Comparison of ENCODE assay signal across 11 cellular contexts in the genomic region with DNA sequence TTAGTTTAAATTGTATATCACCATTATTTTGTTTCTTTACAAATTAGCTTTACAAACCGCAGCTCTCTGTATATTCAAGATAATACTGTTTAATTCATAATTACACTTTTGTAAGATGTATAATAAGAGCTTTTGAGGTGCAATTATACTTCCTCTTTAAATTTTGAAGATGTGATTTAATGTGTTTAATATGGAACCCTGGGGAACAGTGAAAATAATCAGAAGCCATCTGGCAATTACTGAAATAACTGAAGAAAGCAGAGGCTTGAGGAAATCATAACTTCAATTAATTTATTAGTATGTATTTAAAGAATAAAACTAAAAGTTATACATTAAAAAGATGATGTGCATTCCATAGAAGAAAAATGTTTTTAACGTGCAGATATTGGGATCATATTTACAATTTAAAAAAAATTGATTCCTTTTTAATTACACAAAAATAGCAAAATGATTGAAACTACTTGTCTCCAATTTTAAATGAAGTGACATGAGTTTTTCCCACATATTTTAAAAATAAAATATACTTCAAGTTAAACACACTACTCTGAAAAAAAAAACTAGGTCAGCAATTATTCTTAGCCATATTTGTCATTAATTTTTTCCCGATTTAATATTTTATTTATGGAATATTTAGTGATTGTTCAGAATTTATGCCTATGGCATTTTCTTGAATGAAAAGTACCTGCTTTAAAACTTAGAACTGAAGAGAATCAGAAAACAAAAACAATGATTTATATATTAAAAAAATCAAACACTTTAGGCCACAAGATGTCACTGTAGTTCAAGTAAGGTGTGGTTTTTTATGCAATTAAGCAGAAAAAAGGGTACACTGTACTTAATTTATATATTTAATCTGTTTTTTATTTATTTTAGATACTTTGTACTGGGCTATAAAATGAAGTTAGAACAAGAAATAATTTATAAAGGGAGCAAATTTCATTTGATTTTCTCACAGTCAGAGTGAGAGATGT.
A peak's percentile ranks its signal among the peaks of the same experiment; 100 is the strongest.
DNase-seq lines count a peak whose midpoint lies in the region; ATAC-seq and TF ChIP-seq lines count a peak whose summit lies in the region.
"Had no signal": no experiment of that assay in that cellular context is flagged by ENCODE, and none has a peak within 500 bp of the region (broad histone marks: within the 10 kb centered on the region; RNA-seq: fewer than 3 reads in every experiment).

No MANE protein-coding gene starts in this region.

- no peak overlapping the region for H3K4me3 Mint-ChIP-seq in activated T-cell treated with anti-CD3 and anti-CD28 coated beads, Interleukin-2, amount 50 U/mL, for 4 hours
- H3K4me3 Mint-ChIP-seq in activated CD8-positive, alpha-beta T cell treated with anti-CD3 and anti-CD28 coated beads, Interleukin-2, amount 10 ng/mL, durations not matched to agents 7 days and 5 days: no peak overlapping the region
- H3K4me3 Mint-ChIP-seq: activated naive CD4-positive, alpha-beta T cell treated with anti-CD3 and anti-CD28 coated beads, Interleukin-2, amount 50 U/mL, for 24 hours had no signal

- no peak for TF ChIP-seq POLR2A in NB4 (IDR thresholded peaks at IDR 0.05; ENCODE audit: extremely low read depth, insufficient read length)

- 53% methylated on average over 3 of the region's 3 CpGs for WGBS in mammary epithelial cell (ENCODE audit: low coverage, missing lambda C conversion rate)

- H3K4me1 Mint-ChIP-seq in activated T-cell treated with anti-CD3 and anti-CD28 coated beads, Interleukin-2, amount 50 U/mL, for 4 hours (ENCODE audit: low read depth): no peaks in the 10 kb centered on the region
- H3K4me1 Mint-ChIP-seq in activated CD8-positive, alpha-beta T cell treated with anti-CD3 and anti-CD28 coated beads, Interleukin-2, amount 10 ng/mL, durations not matched to agents 7 days and 5 days (ENCODE audit: low read depth): no peaks in the 10 kb centered on the region
- H3K4me1 Mint-ChIP-seq: activated naive CD4-positive, alpha-beta T cell treated with anti-CD3 and anti-CD28 coated beads, Interleukin-2, amount 50 U/mL, for 24 hours had no signal

- H3K27me3 ChIP-seq in mammary epithelial cell (ENCODE audit: insufficient read depth, low read length): no peaks in the 10 kb centered on the region
- no peaks in the 10 kb centered on the region for H3K27me3 ChIP-seq in lower lobe of right lung (ENCODE audit: low read depth)
- H3K27me3 ChIP-seq: heart left ventricle had no signal

- in situ Hi-C loops in mammary epithelial cell (cut with MboI; ENCODE audit: low sequenced_read_pairs in 2 of 2): no loop called here

- CTCF ChIA-PET in mammary epithelial cell (lab: Charles Lee; ENCODE audit: low non-redundant PET): no interaction called here
- CTCF ChIA-PET in activated CD8-positive, alpha-beta T cell treated with anti-CD3 and anti-CD28 coated beads, Interleukin-2, amount 10 ng/mL, durations not matched to agents 7 days and 5 days (lab: Charles Lee): no interaction called here

- no peaks in the 10 kb centered on the region for H3K27me3 Mint-ChIP-seq in activated T-cell treated with anti-CD3 and anti-CD28 coated beads, Interleukin-2, amount 50 U/mL, for 4 hours (ENCODE audit: low read depth)
- no peaks in the 10 kb centered on the region for H3K27me3 Mint-ChIP-seq in activated CD8-positive, alpha-beta T cell treated with anti-CD3 and anti-CD28 coated beads, Interleukin-2, amount 10 ng/mL, durations not matched to agents 7 days and 5 days (ENCODE audit: low read depth)
- H3K27me3 Mint-ChIP-seq: activated naive CD4-positive, alpha-beta T cell treated with anti-CD3 and anti-CD28 coated beads, Interleukin-2, amount 50 U/mL, for 24 hours had no signal

- dilution Hi-C loops in mammary epithelial cell (cut with HindIII; ENCODE audit: low sequenced_read_pairs): no loop called here

- H3K9me3 ChIP-seq in mammary epithelial cell (replicated peaks; ENCODE audit: insufficient read depth, low read length) (no peaks in the 10 kb centered on the region), lower lobe of right lung (no peaks in the 10 kb centered on the region)
- H3K9me3 ChIP-seq: heart left ventricle, psoas muscle had no signal

- no peak overlapping the region for H3K27ac ChIP-seq in mammary epithelial cell (ENCODE audit: insufficient read depth, low read depth, low read length)
- no peak overlapping the region for H3K27ac ChIP-seq in lower lobe of right lung
- H3K27ac ChIP-seq: heart left ventricle, psoas muscle had no signal

- no peak overlapping the region for H3K9ac ChIP-seq in mammary epithelial cell (ENCODE audit: insufficient read depth, low read length)

- H3K4me1 ChIP-seq in mammary epithelial cell (ENCODE audit: insufficient read depth, low read length) (no peaks in the 10 kb centered on the region), lower lobe of right lung (no peaks in the 10 kb centered on the region)
- H3K4me1 ChIP-seq: heart left ventricle, psoas muscle had no signal

- TF ChIP-seq CTCF in GM12865 (IDR thresholded peaks at IDR 0.05; ENCODE audit: insufficient read depth, low read depth, low read length, missing control alignments) (no peak), NB4 (IDR thresholded peaks at IDR 0.05; ENCODE audit: low read depth, low read length) (no peak), mammary epithelial cell (conservative IDR thresholded peaks at IDR 0.05 in 1 of 2, IDR thresholded peaks at IDR 0.05 in 1 of 2; ENCODE audit: extremely low read depth in 1 of 2, insufficient read depth in 1 of 2, low read depth in 1 of 2, low read length in 2 of 2) (peak; percentile 25 to 44), lower lobe of right lung (IDR thresholded peaks at IDR 0.05) (no peak)

- H3K4me3 ChIP-seq in GM12865 (ENCODE audit: low read depth, low read length): no peak overlapping the region
- no peak overlapping the region for H3K4me3 ChIP-seq in NB4 (ENCODE audit: low read depth, low read length)
- H3K4me3 ChIP-seq in mammary epithelial cell (replicated peaks in 1 of 3; ENCODE audit: insufficient read depth in 1 of 3, low read depth in 2 of 3, low read length in 3 of 3): no peak overlapping the region
- H3K4me3 ChIP-seq in lower lobe of right lung: no peak overlapping the region
- H3K4me3 ChIP-seq: heart left ventricle, psoas muscle had no signal

- DNase-seq in GM12865 (ENCODE audit: low read depth): peak; percentile 8
- DNase-seq in NB4 (ENCODE audit: low read depth): peak; percentile 14
- peak; percentile 1 for DNase-seq in mammary epithelial cell
- peak; percentile 24 for DNase-seq in myocyte (ENCODE audit: low read depth)
- DNase-seq in lower lobe of right lung: no peak
- no peak for DNase-seq in activated T-cell treated with anti-CD3 and anti-CD28 coated beads, Interleukin-2, amount 50 U/mL, for 4 hours
- no peak for DNase-seq in GM19238 (ENCODE audit: insufficient read length, low spot score)
- no peak for DNase-seq in activated CD8-positive, alpha-beta T cell treated with anti-CD3 and anti-CD28 coated beads, Interleukin-2, amount 10 ng/mL, durations not matched to agents 7 days and 5 days
- DNase-seq: heart left ventricle, psoas muscle had no signal

- H3K79me2 ChIP-seq in mammary epithelial cell (ENCODE audit: insufficient read depth, low read length): no peaks in the 10 kb centered on the region

- H3K9me3 Mint-ChIP-seq in activated T-cell treated with anti-CD3 and anti-CD28 coated beads, Interleukin-2, amount 50 U/mL, for 4 hours: no peaks in the 10 kb centered on the region
- H3K9me3 Mint-ChIP-seq in activated CD8-positive, alpha-beta T cell treated with anti-CD3 and anti-CD28 coated beads, Interleukin-2, amount 10 ng/mL, durations not matched to agents 7 days and 5 days (ENCODE audit: insufficient read depth): no peaks in the 10 kb centered on the region
- H3K9me3 Mint-ChIP-seq: activated naive CD4-positive, alpha-beta T cell treated with anti-CD3 and anti-CD28 coated beads, Interleukin-2, amount 50 U/mL, for 24 hours had no signal

- H2AFZ ChIP-seq in mammary epithelial cell (ENCODE audit: low read depth, low read length): no peak overlapping the region

- intact Hi-C loops in mammary epithelial cell (cut with micrococcal nuclease) (loop anchor here (1.0 to 5.0 kb wide), 2 partner anchors 94 to 301 kb away; no protein-coding TSS in a partner anchor), lower lobe of right lung (cut with DNase I) (no loop called here)

- H3K36me3 ChIP-seq in mammary epithelial cell (ENCODE audit: insufficient read depth, low read length): no peaks in the 10 kb centered on the region
- H3K36me3 ChIP-seq in lower lobe of right lung: no peaks in the 10 kb centered on the region
- H3K36me3 ChIP-seq: heart left ventricle had no signal

- H3K4me2 ChIP-seq in mammary epithelial cell (ENCODE audit: insufficient read depth, low read depth, low read length): no peak overlapping the region

- H4K20me1 ChIP-seq in mammary epithelial cell (ENCODE audit: insufficient read depth, low read length): no peaks in the 10 kb centered on the region

- no peaks in the 10 kb centered on the region for H3K36me3 Mint-ChIP-seq in activated T-cell treated with anti-CD3 and anti-CD28 coated beads, Interleukin-2, amount 50 U/mL, for 4 hours (ENCODE audit: insufficient read depth)
- no peaks in the 10 kb centered on the region for H3K36me3 Mint-ChIP-seq in activated CD8-positive, alpha-beta T cell treated with anti-CD3 and anti-CD28 coated beads, Interleukin-2, amount 10 ng/mL, durations not matched to agents 7 days and 5 days (ENCODE audit: low read depth)
- H3K36me3 Mint-ChIP-seq: activated naive CD4-positive, alpha-beta T cell treated with anti-CD3 and anti-CD28 coated beads, Interleukin-2, amount 50 U/mL, for 24 hours had no signal

- ATAC-seq in lower lobe of right lung: no peak
- ATAC-seq in activated T-cell treated with anti-CD3 and anti-CD28 coated beads, Interleukin-2, amount 50 U/mL, for 4 hours: no peak
- ATAC-seq in activated CD8-positive, alpha-beta T cell treated with anti-CD3 and anti-CD28 coated beads, Interleukin-2, amount 10 ng/mL, durations not matched to agents 7 days and 5 days: no peak
- ATAC-seq: heart left ventricle, psoas muscle had no signal

- POLR2A ChIA-PET in activated CD8-positive, alpha-beta T cell treated with anti-CD3 and anti-CD28 coated beads, Interleukin-2, amount 10 ng/mL, durations not matched to agents 7 days and 5 days (lab: Charles Lee): no interaction called here

- no TSS peak for BruUV-seq in mammary epithelial cell (replicated peaks; lab: Mats Ljungman, UMichigan)

- H3K27ac Mint-ChIP-seq in activated CD8-positive, alpha-beta T cell treated with anti-CD3 and anti-CD28 coated beads, Interleukin-2, amount 10 ng/mL, durations not matched to agents 7 days and 5 days: no peak overlapping the region
- H3K27ac Mint-ChIP-seq: activated naive CD4-positive, alpha-beta T cell treated with anti-CD3 and anti-CD28 coated beads, Interleukin-2, amount 50 U/mL, for 24 hours had no signal

Comparison
In these comparisons a context has a peak if more than half of its experiments do, and no peak if none do; other contexts are left out.
1. DNase-seq: peak in GM12865 (single experiment), NB4 (single experiment), mammary epithelial cell (single experiment) and myocyte (single experiment); none in lower lobe of right lung (single experiment), activated T-cell treated with anti-CD3 and anti-CD28 coated beads, Interleukin-2, amount 50 U/mL, for 4 hours (single experiment), GM19238 (single experiment) and activated CD8-positive, alpha-beta T cell treated with anti-CD3 and anti-CD28 coated beads, Interleukin-2, amount 10 ng/mL, durations not matched to agents 7 days and 5 days (single experiment).
2. CTCF ChIP-seq: peak in mammary epithelial cell (2 of 2); none in GM12865 (single experiment), NB4 (single experiment) and lower lobe of right lung (single experiment).